In genomic region chr4:73051625-73052024, GRCh38 we compare ENCODE assay signal across 23 cellular contexts. TPM values are rescaled to one million over a fixed set of nuclear protein-coding genes. Genes with fewer than 3 reads are reported as not detected.
DNase-seq lines count a peak whose midpoint lies in the region; ATAC-seq, FAIRE-seq and TF ChIP-seq lines count a peak whose summit lies in the region.
"Had no signal": no experiment of that assay in that cellular context is flagged by ENCODE, and none has a peak within 500 bp of the region (broad histone marks: within the 10 kb centered on the region; RNA-seq: fewer than 3 reads in every experiment).

No MANE protein-coding gene starts in this region.

- H3K27ac Mint-ChIP-seq in GM23338 (0 out of 2 replicates have a peak overlapping the region, but pooled peaks have one; percentile 22), glutamatergic neuron (ENCODE audit: unreplicated experiment) (no peak overlapping the region)
- H3K27ac Mint-ChIP-seq: B cell; CD4-positive, alpha-beta T cell; CD8-positive, alpha-beta T cell had no signal

- peaks cover 16% of the 10 kb centered on the region; the same call in 2 of the 3 replicates for H3K36me3 Mint-ChIP-seq in GM23338 (ENCODE audit: low read depth)
- H3K36me3 Mint-ChIP-seq in glutamatergic neuron (ENCODE audit: unreplicated experiment), result no peaks in the 10 kb centered on the region

- H3K9me2 ChIP-seq in GM23338 (ENCODE audit: insufficient read depth), result no peaks in the 10 kb centered on the region

- H3K9me3 Mint-ChIP-seq in GM23338 (no peaks in the 10 kb centered on the region), glutamatergic neuron (ENCODE audit: unreplicated experiment) (no peaks in the 10 kb centered on the region)
- H3K9me3 Mint-ChIP-seq: CD4-positive, alpha-beta T cell; CD8-positive, alpha-beta T cell had no signal

- H3K36me3 ChIP-seq in GM23338 (ENCODE audit: insufficient read depth), result no peaks in the 10 kb centered on the region

- no peaks in the 10 kb centered on the region for H4K20me1 ChIP-seq in GM23338 (replicated peaks; ENCODE audit: insufficient read depth)
- H4K20me1 ChIP-seq: BLaER1 treated with 17β-estradiol and CSF1 and Interleukin-3, amounts not matched to agents 10 nM and 100 nM had no signal

- no peak overlapping the region for H3K4me2 ChIP-seq in GM23338
- H3K4me2 ChIP-seq: A549; BLaER1 treated with 17β-estradiol and CSF1 and Interleukin-3, amounts not matched to agents 10 nM and 100 nM had no signal

- no peaks in the 10 kb centered on the region for H3K27me3 ChIP-seq in GM23338 (ENCODE audit: insufficient read depth)
- H3K27me3 ChIP-seq: BLaER1 treated with 17β-estradiol and CSF1 and Interleukin-3, amounts not matched to agents 10 nM and 100 nM had no signal

- no peak overlapping the region for H3K4me3 Mint-ChIP-seq in GM23338
- peak overlapping the region; percentile 3 for H3K4me3 Mint-ChIP-seq in glutamatergic neuron (ENCODE audit: unreplicated experiment)
- H3K4me3 Mint-ChIP-seq: B cell; CD4-positive, alpha-beta T cell; CD8-positive, alpha-beta T cell had no signal

- H3K79me2 ChIP-seq in GM23338 (replicated peaks; ENCODE audit: insufficient read depth), result no peaks in the 10 kb centered on the region

- FAIRE-seq in frontal cortex (lab: Jason Lieb, UNC), result no peak
- FAIRE-seq: A549, D721Med, GM12891, GM19239 had no signal

- ATAC-seq in GM23338 (peak; percentile 52; the same call in 2 of the 3 replicates), GM19397 (IDR thresholded peaks at IDR 0.05; ENCODE audit: unreplicated experiment) (no peak)
- ATAC-seq: A549; CD8-positive, alpha-beta T cell had no signal

- H3K4me1 Mint-ChIP-seq in GM23338 (peaks cover 43% of the 10 kb centered on the region), glutamatergic neuron (ENCODE audit: low read depth, unreplicated experiment) (no peaks in the 10 kb centered on the region)
- H3K4me1 Mint-ChIP-seq: B cell had no signal

- TF ChIP-seq CTCF in GM23338 (conservative IDR thresholded peaks at IDR 0.05; ENCODE audit: low read depth in 2 of 2) (no peak), glutamatergic neuron (IDR thresholded peaks at IDR 0.05; ENCODE audit: partially characterized antibody, unreplicated experiment) (no peak)

- intact Hi-C loops in posterior cingulate gyrus (cut with DNase I), result no loop called here

- H3K4me3 ChIP-seq in GM23338, result no peak overlapping the region
- H3K4me3 ChIP-seq: A549; BLaER1 treated with 17β-estradiol and CSF1 and Interleukin-3, amounts not matched to agents 10 nM and 100 nM had no signal

- DNase-seq in GM23338 (ENCODE audit: low spot score) (no peak), NCI-H82 treated with DMSO at 0.1 percent for 48 hours (lab: John Stamatoyannopoulos, UW; ENCODE audit: unreplicated experiment) (peak; percentile 58), glutamatergic neuron (no peak), iPS-NIHi11 (ENCODE audit: low spot score) (peak; percentile 11), posterior cingulate gyrus (no peak), frontal cortex (ENCODE audit: low spot score in 2 of 2) (no peak), NCI-H748 treated with DMSO at 0.1 percent for 48 hours (lab: John Stamatoyannopoulos, UW) (no peak)
- DNase-seq: AML-193; Caco-2; Calu3; CD4-positive, alpha-beta T cell; CD8-positive, alpha-beta T cell; DMS79 treated with DMSO at 0.1 percent for 48 hours; GF-D8 had no signal

- H2AFZ ChIP-seq in GM23338, result no peak overlapping the region

- H3K27me3 Mint-ChIP-seq in GM23338 (ENCODE audit: insufficient read depth, low read depth, poor library complexity) (peaks cover 2% of the 10 kb centered on the region), glutamatergic neuron (ENCODE audit: unreplicated experiment) (no peaks in the 10 kb centered on the region)
- H3K27me3 Mint-ChIP-seq: B cell; CD4-positive, alpha-beta T cell had no signal

- H3F3A ChIP-seq in GM23338 (replicated peaks; ENCODE audit: low read depth), result no peaks in the 10 kb centered on the region; the same call in 1 of the 2 replicates

- peaks cover 39% of the 10 kb centered on the region for H3K4me1 ChIP-seq in GM23338 (ENCODE audit: insufficient read depth)
- H3K4me1 ChIP-seq: A549, Caco-2 had no signal

- H3K27ac ChIP-seq in GM23338 (ENCODE audit: low read depth), result no peak overlapping the region
- H3K27ac ChIP-seq: 22Rv1; A549; BLaER1 treated with 17β-estradiol and CSF1 and Interleukin-3, amounts not matched to agents 10 nM and 100 nM; C4-2B had no signal

TF ChIP-seq in GM23338, 12 proteins besides CTCF, POLR2A, EP300 and RAD21 (continues in another document):
- TF ChIP-seq CREB1 (CRISPR knock-in tag; IDR thresholded peaks at IDR 0.05; ENCODE audit: low read depth) (no peak), NANOG (IDR thresholded peaks at IDR 0.05; ENCODE audit: borderline replicate concordance) (no peak), EZH2 (IDR thresholded peaks at IDR 0.05; ENCODE audit: low read depth, unreplicated experiment) (no peak), ZNF331 (CRISPR knock-in tag; IDR thresholded peaks at IDR 0.05; ENCODE audit: low read depth) (no peak), POLR2AphosphoS5 (IDR thresholded peaks at IDR 0.05; ENCODE audit: low read depth) (no peak), STAT1 (IDR thresholded peaks at IDR 0.05; ENCODE audit: unreplicated experiment) (no peak), REST (IDR thresholded peaks at IDR 0.05; ENCODE audit: unreplicated experiment) (no peak), ETS1 (IDR thresholded peaks at IDR 0.05) (no peak), EZH2phosphoT487 (IDR thresholded peaks at IDR 0.05; ENCODE audit: unreplicated experiment) (no peak), ZNF114 (CRISPR knock-in tag; IDR thresholded peaks at IDR 0.05) (no peak), JUNB (IDR thresholded peaks at IDR 0.05; ENCODE audit: unreplicated experiment) (no peak)

RNA-seq across cellular contexts. Expression of gene COX18, which starts 17.9 kb away (rescaled TPM):
- 44.7 and 55.7 TPM in 2 replicates for total RNA-seq in GM23338 (2014; rRNA removed; shearing (Covaris generic))
- polyA plus RNA-seq in GM23338 (2016; fragmentation: Nextera tagmentation; extraction: Ambion mirVana), result 9.6 and 10.5 TPM in 2 replicates
- total RNA-seq in glutamatergic neuron (ENCODE audit: unreplicated experiment), result 20.2 TPM
- total RNA-seq in frontal cortex, result 26.1 TPM

Comparison
In these comparisons a context has a peak if more than half of its experiments do, and no peak if none do; other contexts are left out.
1. DNase-seq: peak in NCI-H82 treated with DMSO at 0.1 percent for 48 hours (single experiment) and iPS-NIHi11 (single experiment); none in GM23338 (single experiment), glutamatergic neuron (single experiment), posterior cingulate gyrus (0 of 10), frontal cortex (0 of 2) and NCI-H748 treated with DMSO at 0.1 percent for 48 hours (single experiment).